23 cellular contexts compared by ENCODE assay signal in genomic region chr2:186950694-186951093, GRCh38.
DNase-seq lines count a peak whose midpoint lies in the region; ATAC-seq, FAIRE-seq and TF ChIP-seq lines count a peak whose summit lies in the region.
"Had no signal": no experiment of that assay in that cellular context is flagged by ENCODE, and none has a peak within 500 bp of the region (broad histone marks: within the 10 kb centered on the region; RNA-seq: fewer than 3 reads in every experiment).

No MANE protein-coding gene starts in this region.

- no peak for ATAC-seq in GM18861 (IDR thresholded peaks at IDR 0.05; ENCODE audit: unreplicated experiment)
- ATAC-seq: activated CD8-positive, alpha-beta T cell treated with anti-CD3 and anti-CD28 coated beads for 36 hours; naive thymus-derived CD4-positive, alpha-beta T cell; stimulated activated memory B cell treated with anti-CD40 and anti-IgM and Interleukin-4, amounts not matched to agents 10 μg/mL and 1 μg/mL and 100 μg/mL, for 72 hours had no signal

- no peaks in the 10 kb centered on the region for H3K36me3 ChIP-seq in breast epithelium
- H3K36me3 ChIP-seq in MM.1S (replicated peaks; ENCODE audit: insufficient read depth, low read length) = no peaks in the 10 kb centered on the region
- no peaks in the 10 kb centered on the region for H3K36me3 ChIP-seq in bronchial epithelial cell (ENCODE audit: control insufficient read depth, insufficient read depth, low read length)
- H3K36me3 ChIP-seq: BLaER1 treated with 17β-estradiol and CSF1 and Interleukin-3, amounts not matched to agents 10 nM and 100 nM; brain microvascular endothelial cell; tibial artery; WERI-Rb-1 had no signal

- H3K9me2 ChIP-seq in MM.1S (replicated peaks; ENCODE audit: insufficient read depth, low read length) = no peaks in the 10 kb centered on the region

- intact Hi-C loops in MCF 10A (cut with micrococcal nuclease) (no loop called here), breast epithelium (cut with DNase I; ENCODE audit: low total_unique reads) (no loop called here)

- H3K27me3 Mint-ChIP-seq in MCF 10A (ENCODE audit: insufficient read depth, unreplicated experiment) = no peaks in the 10 kb centered on the region
- peaks cover 3% of the 10 kb centered on the region for H3K27me3 Mint-ChIP-seq in nephron progenitor cell (ENCODE audit: low read depth, poor library complexity)
- H3K27me3 Mint-ChIP-seq: activated CD8-positive, alpha-beta T cell treated with anti-CD3 and anti-CD28 coated beads for 36 hours; activated naive CD8-positive, alpha-beta T cell; progenitor cell of endocrine pancreas; stimulated activated memory B cell treated with anti-CD40 and anti-IgM and Interleukin-4, amounts not matched to agents 10 μg/mL and 1 μg/mL and 100 μg/mL, for 72 hours had no signal

- H3K9ac ChIP-seq in MM.1S (ENCODE audit: low read length) = 0 out of 2 replicates have a peak overlapping the region, but pooled peaks have one; percentile 6
- H3K9ac ChIP-seq: BLaER1 treated with 17β-estradiol and CSF1 and Interleukin-3, amounts not matched to agents 10 nM and 100 nM had no signal

- in situ Hi-C loops in KBM-7 (cut with MboI; ENCODE audit: low pct_unique_long_range_greater_than_20kb, low sequenced_read_pairs) = no loop called here

- CTCF ChIA-PET in MCF 10A (lab: Yijun Ruan, JAX) = interaction anchor here (1.1 kb wide), 1 partner anchor 9 kb away, joined by 3 read pairs; no protein-coding TSS in a partner anchor

- H3K9me3 Mint-ChIP-seq in MCF 10A (ENCODE audit: unreplicated experiment) = no peaks in the 10 kb centered on the region
- H3K9me3 Mint-ChIP-seq in nephron progenitor cell = peaks cover 7% of the 10 kb centered on the region
- H3K9me3 Mint-ChIP-seq: activated CD8-positive, alpha-beta T cell treated with anti-CD3 and anti-CD28 coated beads for 36 hours; stimulated activated memory B cell treated with anti-CD40 and anti-IgM and Interleukin-4, amounts not matched to agents 10 μg/mL and 1 μg/mL and 100 μg/mL, for 72 hours had no signal

- H3K4me3 ChIP-seq in breast epithelium (no peak overlapping the region), MM.1S (ENCODE audit: low read length) (no peak overlapping the region), bronchial epithelial cell (ENCODE audit: low read depth, low read length) (no peak overlapping the region)
- H3K4me3 ChIP-seq: BLaER1 treated with 17β-estradiol and CSF1 and Interleukin-3, amounts not matched to agents 10 nM and 100 nM had no signal

- H3K27ac Mint-ChIP-seq in MCF 10A (ENCODE audit: low read depth, unreplicated experiment) (no peak overlapping the region), nephron progenitor cell (no peak overlapping the region)
- H3K27ac Mint-ChIP-seq: activated CD8-positive, alpha-beta T cell treated with anti-CD3 and anti-CD28 coated beads for 36 hours; activated naive CD8-positive, alpha-beta T cell; progenitor cell of endocrine pancreas; stimulated activated memory B cell treated with anti-CD40 and anti-IgM and Interleukin-4, amounts not matched to agents 10 μg/mL and 1 μg/mL and 100 μg/mL, for 72 hours had no signal

- H3K4me1 ChIP-seq in breast epithelium (no peaks in the 10 kb centered on the region), MM.1S (ENCODE audit: low read length) (peaks cover 54% of the 10 kb centered on the region)

- TF ChIP-seq POLR2A in breast epithelium (IDR thresholded peaks at IDR 0.05) = no peak

- FAIRE-seq in bronchial epithelial cell (lab: Jason Lieb, UNC) = peak; percentile 32

- peaks cover 48% of the 10 kb centered on the region for H3F3A ChIP-seq in MM.1S (ENCODE audit: insufficient read depth, low read length)

- H3K4me1 Mint-ChIP-seq in MCF 10A (ENCODE audit: insufficient read depth, unreplicated experiment) = peaks cover 5% of the 10 kb centered on the region
- no peaks in the 10 kb centered on the region for H3K4me1 Mint-ChIP-seq in nephron progenitor cell

- peak overlapping the region; percentile 71; the same call in 1 of the 2 replicates for H3K4me2 ChIP-seq in MM.1S (ENCODE audit: low read depth, low read length)

- no peaks in the 10 kb centered on the region for H3K9me3 ChIP-seq in breast epithelium
- H3K9me3 ChIP-seq in MM.1S (replicated peaks; ENCODE audit: insufficient read depth, low read length) = no peaks in the 10 kb centered on the region
- H3K9me3 ChIP-seq: tibial artery had no signal

- no peak for TF ChIP-seq CTCF in MCF 10A (IDR thresholded peaks at IDR 0.05; ENCODE audit: unreplicated experiment)
- TF ChIP-seq CTCF in breast epithelium (IDR thresholded peaks at IDR 0.05) = no peak
- TF ChIP-seq CTCF in MM.1S (IDR thresholded peaks at IDR 0.05; ENCODE audit: low read length) = no peak
- TF ChIP-seq CTCF in bronchial epithelial cell (IDR thresholded peaks at IDR 0.05; ENCODE audit: insufficient read depth, low read length, severe bottlenecking) = no peak
- TF ChIP-seq CTCF in nephron progenitor cell (IDR thresholded peaks at IDR 0.05) = no peak

- no peaks in the 10 kb centered on the region for H3K79me2 ChIP-seq in MM.1S (ENCODE audit: low read length)

- no TSS peak for BruUV-seq in MCF 10A (replicated peaks; lab: Mats Ljungman, UMichigan)

- H3K36me3 Mint-ChIP-seq in MCF 10A (ENCODE audit: insufficient read depth, unreplicated experiment) (no peaks in the 10 kb centered on the region), nephron progenitor cell (ENCODE audit: low read depth) (no peaks in the 10 kb centered on the region)
- H3K36me3 Mint-ChIP-seq: activated naive CD8-positive, alpha-beta T cell; naive thymus-derived CD4-positive, alpha-beta T cell; stimulated activated memory B cell treated with anti-CD40 and anti-IgM and Interleukin-4, amounts not matched to agents 10 μg/mL and 1 μg/mL and 100 μg/mL, for 72 hours had no signal

- DNase-seq in MCF 10A (ENCODE audit: unreplicated experiment) = peak; percentile 23
- no peak for DNase-seq in breast epithelium (ENCODE audit: low spot score in 2 of 2)
- no peak for DNase-seq in MM.1S
- DNase-seq in bronchial epithelial cell (ENCODE audit: low read depth) = no peak
- DNase-seq in NOMO-1 (lab: John Stamatoyannopoulos, UW; ENCODE audit: unreplicated experiment in 2 of 2) = no peak
- no peak for DNase-seq in KBM-7
- no peak for DNase-seq in nephron progenitor cell
- DNase-seq: 8988T; activated CD8-positive, alpha-beta T cell treated with anti-CD3 and anti-CD28 coated beads for 36 hours; activated T-cell treated with anti-CD3 and anti-CD28 coated beads, Interleukin-2, amount 50 U/mL, for 48 hours; brain microvascular endothelial cell; DMS 273 treated with DMSO at 0.1 percent for 48 hours; dorsolateral prefrontal cortex; naive thymus-derived CD4-positive, alpha-beta T cell; NCI-H1417; SW 1271; tibial artery; WERI-Rb-1 had no signal

- no peaks in the 10 kb centered on the region for H3K27me3 ChIP-seq in breast epithelium
- no peaks in the 10 kb centered on the region for H3K27me3 ChIP-seq in MM.1S (replicated peaks; ENCODE audit: insufficient read depth, low read length)
- no peaks in the 10 kb centered on the region for H3K27me3 ChIP-seq in bronchial epithelial cell (ENCODE audit: control insufficient read depth, insufficient read depth, low read length)
- H3K27me3 ChIP-seq: BLaER1 treated with 17β-estradiol and CSF1 and Interleukin-3, amounts not matched to agents 10 nM and 100 nM; brain microvascular endothelial cell; dorsolateral prefrontal cortex; tibial artery had no signal

- H3K4me3 Mint-ChIP-seq in MCF 10A (ENCODE audit: unreplicated experiment) = no peak overlapping the region
- H3K4me3 Mint-ChIP-seq in nephron progenitor cell = no peak overlapping the region
- H3K4me3 Mint-ChIP-seq: activated CD8-positive, alpha-beta T cell treated with anti-CD3 and anti-CD28 coated beads for 36 hours; stimulated activated memory B cell treated with anti-CD40 and anti-IgM and Interleukin-4, amounts not matched to agents 10 μg/mL and 1 μg/mL and 100 μg/mL, for 72 hours had no signal

- no peak overlapping the region for H3K27ac ChIP-seq in breast epithelium
- peak overlapping the region; percentile 83 for H3K27ac ChIP-seq in MM.1S (ENCODE audit: low read length)
- H3K27ac ChIP-seq: brain microvascular endothelial cell, dorsolateral prefrontal cortex, WERI-Rb-1 had no signal

- no peaks in the 10 kb centered on the region for H4K20me1 ChIP-seq in MM.1S (ENCODE audit: insufficient read depth, low read length)
- H4K20me1 ChIP-seq: BLaER1 treated with 17β-estradiol and CSF1 and Interleukin-3, amounts not matched to agents 10 nM and 100 nM had no signal

- peak overlapping the region; percentile 1; the same call in 1 of the 2 replicates for H2AFZ ChIP-seq in MM.1S (ENCODE audit: low read length)

- POLR2A ChIA-PET in MCF 10A (lab: Yijun Ruan, JAX) = no interaction called here
